ENCODE assay signal across 8 cellular contexts in the genomic region with DNA sequence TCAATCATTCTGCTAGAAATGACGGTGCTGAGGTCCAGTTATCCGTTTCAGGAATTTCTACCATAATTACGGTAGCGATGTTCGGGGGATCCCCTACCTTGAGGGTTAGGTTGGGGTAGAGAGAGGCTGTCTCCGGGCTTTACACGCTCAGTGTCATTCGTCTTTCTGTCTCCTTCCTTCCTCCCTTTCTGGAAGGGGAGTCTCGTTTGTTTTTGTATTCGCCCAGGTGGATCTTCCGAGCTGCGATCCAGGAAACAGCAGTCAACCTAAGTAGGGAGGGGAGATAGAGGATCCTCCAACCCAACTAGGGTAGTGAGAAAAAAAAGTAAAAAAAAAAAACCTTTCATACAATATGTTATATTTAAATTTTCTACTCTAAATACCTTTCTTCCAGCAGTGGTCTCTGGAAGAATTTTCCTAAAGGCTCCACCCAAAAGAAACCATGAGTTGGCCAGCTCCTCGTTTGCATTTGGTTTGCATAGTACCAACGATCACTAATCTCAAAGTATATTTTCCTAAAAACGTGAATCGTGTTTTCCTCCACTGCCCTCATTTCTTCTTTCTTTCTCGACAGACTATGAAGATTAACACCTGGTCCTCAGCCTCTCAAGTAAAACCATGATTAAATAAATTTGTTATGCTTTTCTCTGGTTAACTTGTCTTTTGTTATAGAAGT. TPM values are rescaled to one million over a fixed set of nuclear protein-coding genes. Genes with fewer than 3 reads are reported as not detected.
DNase-seq lines count a peak whose midpoint lies in the region; ATAC-seq, FAIRE-seq and TF ChIP-seq lines count a peak whose summit lies in the region.

No MANE protein-coding gene starts in this region.

- peak overlapping the region; percentile 85 for H3K4me2 ChIP-seq in K562 (ENCODE audit: insufficient read depth, low read length)

- 4% methylated on average over 17 of the region's 17 CpGs for WGBS in K562 (ENCODE audit: insufficient coverage, low coverage, missing lambda C conversion rate)
- WGBS in mesodermal cell (ENCODE audit: insufficient coverage in 2 of 2), 2 experiments, result 0 to 30% methylated on average over 3 to 5 of the region's 17 CpGs
- WGBS in aorta, 2 donors, result 4% methylated on average over 17 of the region's 17 CpGs

- H2AFZ ChIP-seq in K562 (ENCODE audit: low read depth, low read length), result peak overlapping the region; percentile 90

- H3K27ac ChIP-seq in HUES6 (ENCODE audit: low read depth, low read length) (no peak overlapping the region), K562 (ENCODE audit: extremely low read depth, low read depth, low read length) (no peak overlapping the region), mesodermal cell (ENCODE audit: low read depth, low read length, severe bottlenecking) (peak overlapping the region; percentile 41), aorta (ENCODE audit: low read depth in 1 of 2, low read length in 2 of 2) (peak overlapping the region in 1 of 2 donors; percentile 41)

- CTCF ChIA-PET in K562 (lab: Yijun Ruan, JAX; ENCODE audit: low intra/inter-chr PET ratio), result interaction anchor here (0.6 to 2.1 kb wide), 4 partner anchors 39 to 67 kb away, joined by 3 to 13 read pairs (median 6); no protein-coding TSS in a partner anchor

- peak overlapping the region; percentile 95 for H3K9ac ChIP-seq in HUES6 (ENCODE audit: low read length)
- H3K9ac ChIP-seq in K562 (ENCODE audit: insufficient read depth in 1 of 2, low read depth in 2 of 2, low read length in 2 of 2), result peak overlapping the region in 1 of 2 experiments; percentile 91; a peak in 1 of 4 replicates

- no TSS peak for BruUV-seq in K562 (replicated peaks; lab: Mats Ljungman, UMichigan)

- H3K4me1 ChIP-seq in HUES6 (ENCODE audit: control insufficient read depth, insufficient read depth, low read length) (peaks cover 29% of the 10 kb centered on the region), K562 (replicated peaks in 1 of 2; ENCODE audit: control insufficient read depth in 2 of 2, insufficient read depth in 2 of 2, low read length in 2 of 2) (peaks cover 14 to 15% of the 10 kb centered on the region in 2 experiments; a peak in 4 of 5 replicates), mesodermal cell (ENCODE audit: control insufficient read depth, insufficient read depth, low read length, poor library complexity, severe bottlenecking) (peaks cover 19% of the 10 kb centered on the region), aorta (ENCODE audit: control insufficient read depth in 1 of 2, insufficient read depth in 2 of 2, low read length in 2 of 2) (peaks cover 0 to 4% of the 10 kb centered on the region in 2 donors)

- TF ChIP-seq EP300 in K562 (IDR thresholded peaks at IDR 0.05; ENCODE audit: low read length), result no peak

- peak overlapping the region; percentile 95 for H3K4me3 ChIP-seq in HUES6 (ENCODE audit: low read depth, low read length)
- peak overlapping the region; percentile 49 for H3K4me3 ChIP-seq in K562
- peak overlapping the region; percentile 84 for H3K4me3 ChIP-seq in mesodermal cell (ENCODE audit: extremely low read depth, insufficient read depth, low read length, poor library complexity, severe bottlenecking)
- peak overlapping the region; percentile 51 to 85 for H3K4me3 ChIP-seq in aorta (ENCODE audit: low read length in 2 of 2)

- in situ Hi-C loops in K562 (cut with MboI), result no loop called here

- no peak for TF ChIP-seq CTCF in K562 (IDR thresholded peaks at IDR 0.05 in 2 of 3, conservative IDR thresholded peaks at IDR 0.05 in 1 of 3; ENCODE audit: insufficient read depth in 2 of 3, low read depth in 1 of 3, low read length in 3 of 3)

- H3K27me3 ChIP-seq in HUES6 (ENCODE audit: control insufficient read depth, insufficient read depth, low read length) (no peaks in the 10 kb centered on the region; the same call in 1 of the 2 replicates), K562 (ENCODE audit: control insufficient read depth in 2 of 2, insufficient read depth in 2 of 2, low read length in 2 of 2) (peaks cover 29 to 39% of the 10 kb centered on the region in 2 experiments), aorta (ENCODE audit: control insufficient read depth in 1 of 2, insufficient read depth in 2 of 2, low read length in 1 of 2) (no peaks in the 10 kb centered on the region)

- TF ChIP-seq POLR2A in K562 (conservative IDR thresholded peaks at IDR 0.05), result no peak

- no peak for TF ChIP-seq RAD21 in K562 (CRISPR knock-in tag; conservative IDR thresholded peaks at IDR 0.05 in 1 of 2, IDR thresholded peaks at IDR 0.05 in 1 of 2)

- H3K79me2 ChIP-seq in K562 (ENCODE audit: control insufficient read depth, insufficient read depth, low read length), result no peaks in the 10 kb centered on the region

- ATAC-seq in GM21390 (IDR thresholded peaks at IDR 0.05; ENCODE audit: unreplicated experiment) (peak; percentile 39), K562 (no peak), aorta (ENCODE audit: low FRiP score) (peak; percentile 0)

- intact Hi-C loops in K562 (cut with micrococcal nuclease) (loop anchor here (2.0 kb wide), 1 partner anchor 48 kb away; no protein-coding TSS in a partner anchor), aorta (cut with DNase I) (loop anchor here (2.0 to 5.0 kb wide), 2 partner anchors 43 to 48 kb away; no protein-coding TSS in a partner anchor)

- POLR2A ChIA-PET in K562 (lab: Yijun Ruan, JAX), result interaction anchor here (0.6 to 2.5 kb wide), 6 partner anchors 12 to 267 kb away, joined by 3 to 10 read pairs (median 4); no protein-coding TSS in a partner anchor

- DNase-seq in DMS53 (lab: John Stamatoyannopoulos, UW), result peak; percentile 65
- DNase-seq in K562 (ENCODE audit: extremely low read depth in 1 of 4, low spot score in 3 of 4), result no peak
- DNase-seq in aorta, result no peak
- no peak for DNase-seq in NCI-H510A (lab: John Stamatoyannopoulos, UW)
- DNase-seq in SKM-1 (lab: John Stamatoyannopoulos, UW; ENCODE audit: unreplicated experiment), result no peak

- no peak for FAIRE-seq in K562 (lab: Jason Lieb, UNC)

- H4K20me1 ChIP-seq in K562 (replicated peaks; ENCODE audit: control insufficient read depth, insufficient read depth, low read length), result 0 out of 2 replicates have a peak, but pooled peaks cover 3% of the 10 kb centered on the region

- H3K9me1 ChIP-seq in K562 (ENCODE audit: control insufficient read depth, insufficient read depth, low read length), result no peaks in the 10 kb centered on the region

- no peaks in the 10 kb centered on the region for H3K36me3 ChIP-seq in HUES6 (ENCODE audit: control insufficient read depth, insufficient read depth, low read length)
- H3K36me3 ChIP-seq in K562 (ENCODE audit: control insufficient read depth, insufficient read depth, low read length), result no peaks in the 10 kb centered on the region
- H3K36me3 ChIP-seq in mesodermal cell (ENCODE audit: control insufficient read depth, insufficient read depth, low read length), result peaks cover under 1% of the 10 kb centered on the region
- H3K36me3 ChIP-seq in aorta (ENCODE audit: control insufficient read depth in 1 of 2, insufficient read depth in 2 of 2, low read length in 1 of 2), result no peaks in the 10 kb centered on the region

- H3K9me3 ChIP-seq in HUES6 (ENCODE audit: control insufficient read depth, insufficient read depth, low read depth, low read length), result no peaks in the 10 kb centered on the region
- peaks cover 2% of the 10 kb centered on the region; the same call in 1 of the 2 replicates for H3K9me3 ChIP-seq in K562 (replicated peaks; ENCODE audit: control insufficient read depth, insufficient read depth, low read depth, low read length)
- H3K9me3 ChIP-seq in mesodermal cell (ENCODE audit: control insufficient read depth, low read length), result no peaks in the 10 kb centered on the region
- no peaks in the 10 kb centered on the region for H3K9me3 ChIP-seq in aorta (ENCODE audit: control insufficient read depth, low read length)

RNA-seq across cellular contexts. Expression of a gene that starts 0.6 kb away (rescaled TPM):
- total RNA-seq in K562 (2011; cell fraction: chromatin; rRNA removed; ENCODE audit: low replicate concordance), result 1.7 and 12.0 TPM in 2 replicates
- total RNA-seq in K562 (2011; cell fraction: nucleolus; rRNA removed), result 2.2 and 6.7 TPM in 2 replicates
- 2.1 and 2.4 TPM in 2 replicates for total RNA-seq in K562 (2011; cell fraction: nucleoplasm; rRNA removed)
- 0.95 and 1.6 TPM in 2 replicates for total RNA-seq in K562 (2014; rRNA removed)
- 0.61 and 0.62 TPM in 2 replicates for total RNA-seq in K562 (2014; rRNA removed; fragmentation: Illumina TruSeq; extraction: Trizol)
- total RNA-seq in K562 (2015; rRNA removed; fragmentation: Illumina TruSeq; extraction: Trizol), result 0.34 and 0.72 TPM in 2 replicates
- total RNA-seq in K562 (2021), result 1.8 and 2.9 TPM in 2 replicates
- 1.1 and 4.0 TPM in 2 replicates for polyA plus RNA-seq in K562 (2011; rRNA removed)
- polyA plus RNA-seq in K562 (2011; cell fraction: cytosol; rRNA removed), result 2.0 and 3.0 TPM in 2 replicates
- polyA plus RNA-seq in K562 (2011; cell fraction: nucleus; rRNA removed), result 3.8 and 3.9 TPM in 2 replicates
- 1.4 and 2.8 TPM in 2 replicates for polyA plus RNA-seq in K562 (2012)
- polyA plus RNA-seq in K562 (2014; fragmentation: Illumina TruSeq; extraction: Trizol), result 0.55 and 0.82 TPM in 2 replicates
- under 1 TPM; 0.10 to 0.27 TPM for polyA plus RNA-seq in K562 (2014; fragmentation: Nextera tagmentation; extraction: Ambion mirVana)
- 0.27 and 0.65 TPM in 2 replicates for polyA plus RNA-seq in K562 (2014; rRNA removed)
- 3.3 and 3.9 TPM in 2 replicates for polyA minus RNA-seq in K562 (2011; rRNA and poly(A)+ RNA removed)
- 2.7 and 7.7 TPM in 2 replicates for polyA minus RNA-seq in K562 (2011; cell fraction: cytosol; rRNA and poly(A)+ RNA removed)
- polyA minus RNA-seq in K562 (2011; cell fraction: nucleus; rRNA and poly(A)+ RNA removed), result 3.1 and 6.1 TPM in 2 replicates
- polyA plus RNA-seq in mesodermal cell (2013, experiment 1 of 2), result 15.7 TPM
- 11.4 TPM for polyA plus RNA-seq in mesodermal cell (2013, experiment 2 of 2)
- 10 to 100 TPM; 41.3 to 87.5 TPM for total RNA-seq in aorta
- 10 to 100 TPM in 1 of 2 donors, 1 to 10 TPM in 1; 9.3 to 12.4 TPM for polyA plus RNA-seq in aorta

RNA-seq across cellular contexts. Expression of a gene that starts 21.0 kb away (rescaled TPM):
- 237 and 644 TPM in 2 replicates for total RNA-seq in K562 (2011; cell fraction: chromatin; rRNA removed; ENCODE audit: low replicate concordance)
- 117 and 136 TPM in 2 replicates for total RNA-seq in K562 (2011; cell fraction: nucleolus; rRNA removed)
- total RNA-seq in K562 (2011; cell fraction: nucleoplasm; rRNA removed), result 249 and 386 TPM in 2 replicates
- total RNA-seq in K562 (2014; rRNA removed), result 21.2 and 24.6 TPM in 2 replicates
- 40.6 and 53.0 TPM in 2 replicates for total RNA-seq in K562 (2014; rRNA removed; fragmentation: Illumina TruSeq; extraction: Trizol)
- 32.2 and 33.4 TPM in 2 replicates for total RNA-seq in K562 (2015; rRNA removed; fragmentation: Illumina TruSeq; extraction: Trizol)
- total RNA-seq in K562 (2021), result 55.9 and 61.7 TPM in 2 replicates
- 41.2 and 46.7 TPM in 2 replicates for polyA plus RNA-seq in K562 (2011; rRNA removed)
- polyA plus RNA-seq in K562 (2011; cell fraction: cytosol; rRNA removed), result 5.9 and 16.5 TPM in 2 replicates
- polyA plus RNA-seq in K562 (2011; cell fraction: nucleus; rRNA removed), result 63.1 and 81.2 TPM in 2 replicates
- 5.2 and 7.5 TPM in 2 replicates for polyA plus RNA-seq in K562 (2012)
- 10.0 TPM in 2 replicates for polyA plus RNA-seq in K562 (2014; fragmentation: Illumina TruSeq; extraction: Trizol)
- polyA plus RNA-seq in K562 (2014; fragmentation: Nextera tagmentation; extraction: Ambion mirVana), result 10 to 100 TPM in 1 of 2 experiments, 1 to 10 TPM in 1; 3.3 to 11.1 TPM
- polyA plus RNA-seq in K562 (2014; rRNA removed), result 17.9 and 22.6 TPM in 2 replicates
- 171 and 249 TPM in 2 replicates for polyA minus RNA-seq in K562 (2011; rRNA and poly(A)+ RNA removed)
- polyA minus RNA-seq in K562 (2011; cell fraction: cytosol; rRNA and poly(A)+ RNA removed), result 15.7 and 26.6 TPM in 2 replicates
- 120 and 165 TPM in 2 replicates for polyA minus RNA-seq in K562 (2011; cell fraction: nucleus; rRNA and poly(A)+ RNA removed)
- 15.6 TPM for polyA plus RNA-seq in mesodermal cell (2013, experiment 1 of 2)
- polyA plus RNA-seq in mesodermal cell (2013, experiment 2 of 2), result 16.9 TPM
- total RNA-seq in aorta, result 100 to 1,000 TPM; 104 to 141 TPM
- 10 to 100 TPM in 1 of 2 donors, 1 to 10 TPM in 1; 4.8 to 11.0 TPM for polyA plus RNA-seq in aorta
